1 cellular context compared by ENCODE assay signal in the genomic region with DNA sequence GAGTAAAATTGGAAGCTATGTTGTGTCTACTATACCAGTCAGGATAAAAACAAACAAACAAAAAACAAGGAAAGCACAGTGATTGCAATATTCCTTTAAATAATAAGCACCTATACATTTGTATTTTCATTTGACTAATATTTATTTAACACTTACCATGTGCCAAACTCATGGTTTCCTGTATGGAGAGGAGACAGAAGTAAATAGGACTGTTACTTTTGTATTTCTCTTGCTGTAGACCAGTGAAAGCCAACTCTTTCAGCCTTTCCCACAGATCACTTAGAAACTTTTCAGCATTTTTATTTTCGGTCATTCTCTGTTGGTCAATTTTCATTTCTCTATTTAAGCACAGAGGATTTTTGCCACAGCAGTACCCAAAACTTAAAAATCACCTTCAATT.
TF ChIP-seq lines count a peak whose summit lies in the region.

No MANE protein-coding gene starts in this region.

TF ChIP-seq in WTC11, 78 proteins besides CTCF, POLR2A, EP300 and RAD21 (continued from another document):
- TF ChIP-seq CREB1 (CRISPR knock-in tag; IDR thresholded peaks at IDR 0.05) (no peak), TP53 (CRISPR knock-in tag; IDR thresholded peaks at IDR 0.05) (no peak), ZNF232 (CRISPR knock-in tag; IDR thresholded peaks at IDR 0.05) (no peak), ZNF396 (CRISPR knock-in tag; IDR thresholded peaks at IDR 0.05; ENCODE audit: borderline replicate concordance) (no peak), GABPB1 (CRISPR knock-in tag; IDR thresholded peaks at IDR 0.05) (no peak), ETV6 (CRISPR knock-in tag; IDR thresholded peaks at IDR 0.05) (no peak), ESRRA (CRISPR knock-in tag; IDR thresholded peaks at IDR 0.05; ENCODE audit: borderline replicate concordance) (no peak), ZNF416 (CRISPR knock-in tag; IDR thresholded peaks at IDR 0.05) (no peak)
TF ChIP-seq in WTC11: peak in this region for 0.
